Comparison of ENCODE assay signal across 24 cellular contexts in the genomic region with DNA sequence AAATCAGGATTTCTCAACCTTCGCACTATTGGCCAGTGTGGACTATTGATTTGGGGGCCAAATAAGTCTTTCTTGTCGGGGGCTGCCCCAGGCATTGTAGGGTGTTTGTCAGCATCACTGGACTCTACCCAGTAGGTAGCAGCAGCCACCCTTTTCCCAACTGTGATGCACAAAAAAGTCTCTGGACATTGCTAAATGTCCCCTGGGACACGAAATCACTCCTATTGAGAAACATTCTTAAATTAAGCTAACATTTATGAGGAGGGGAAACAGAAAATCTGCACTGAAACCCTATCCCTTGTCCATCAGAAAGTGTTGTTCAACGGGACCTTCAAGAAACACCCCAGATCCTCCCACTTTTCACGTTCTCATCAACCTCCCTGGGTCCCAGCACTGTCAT. TPM values are rescaled to one million over a fixed set of nuclear protein-coding genes. Genes with fewer than 3 reads are reported as not detected.
DNase-seq lines count a peak whose midpoint lies in the region; ATAC-seq and FAIRE-seq lines count a peak whose summit lies in the region.
"Had no signal": no experiment of that assay in that cellular context is flagged by ENCODE, and none has a peak within 500 bp of the region (broad histone marks: within the 10 kb centered on the region; RNA-seq: fewer than 3 reads in every experiment).

No MANE protein-coding gene starts in this region.

- DNase-seq in HTR-8/SVneo (ENCODE audit: insufficient read length, low spot score) (no peak), T-helper 17 cell (no peak), fibroblast of gingiva (ENCODE audit: low read depth) (peak; percentile 44), posterior vena cava (ENCODE audit: low spot score) (peak; percentile 5), DMS53 treated with DMSO at 0.1 percent for 48 hours (lab: John Stamatoyannopoulos, UW; ENCODE audit: unreplicated experiment) (no peak), Ammon's horn (ENCODE audit: low spot score) (no peak)
- DNase-seq in activated CD4-positive, alpha-beta memory T cell treated with anti-CD3 and anti-CD28 coated beads, Interleukin-2, amount 10 ng/mL, durations not matched to agents 7 days and 5 days: no peak
- DNase-seq in stimulated activated CD4-positive, alpha-beta T cell treated with anti-CD3 and anti-CD28 coated beads, Interleukin-4, amount 100 ng/mL, for 4 hours: no peak
- DNase-seq: activated CD4-positive, alpha-beta T cell treated with anti-CD3 and anti-CD28 coated beads, Interleukin-2, amount 50 U/mL, for 48 hours; amygdala; left colon; MV-4-11; NCI-H2029 treated with DMSO at 0.1 percent for 48 hours; NCI-H446 treated with DMSO at 0.1 percent for 48 hours; occipital lobe; stimulated activated CD4-positive, alpha-beta T cell treated with anti-CD3 and anti-CD28 coated beads, Interleukin-4, amount 100 ng/mL, for 1 hour; SW 1271 had no signal

- no peak for ATAC-seq in T-helper 17 cell
- ATAC-seq: left colon had no signal

- peaks cover 29% of the 10 kb centered on the region for H3K4me1 Mint-ChIP-seq in T-helper 17 cell
- H3K4me1 Mint-ChIP-seq in activated CD4-positive, alpha-beta memory T cell treated with anti-CD3 and anti-CD28 coated beads, Interleukin-2, amount 10 ng/mL, durations not matched to agents 7 days and 5 days: peaks cover 72% of the 10 kb centered on the region

- POLR2A ChIA-PET in activated CD4-positive, alpha-beta memory T cell treated with anti-CD3 and anti-CD28 coated beads, Interleukin-2, amount 10 ng/mL, durations not matched to agents 7 days and 5 days (lab: Charles Lee): no interaction called here

- H3K27me3 Mint-ChIP-seq in T-helper 17 cell: no peaks in the 10 kb centered on the region
- H3K27me3 Mint-ChIP-seq in activated CD4-positive, alpha-beta memory T cell treated with anti-CD3 and anti-CD28 coated beads, Interleukin-2, amount 10 ng/mL, durations not matched to agents 7 days and 5 days: no peaks in the 10 kb centered on the region

- peak overlapping the region; percentile 87 for H3K27ac Mint-ChIP-seq in T-helper 17 cell
- no peak overlapping the region for H3K27ac Mint-ChIP-seq in activated CD4-positive, alpha-beta memory T cell treated with anti-CD3 and anti-CD28 coated beads, Interleukin-2, amount 10 ng/mL, durations not matched to agents 7 days and 5 days
- H3K27ac Mint-ChIP-seq: activated T-helper 2 cell treated with anti-CD3 and anti-CD28 coated beads, Interferon-gamma antibody, Interleukin-2, Interleukin-4, amounts not matched to agents 10 μg/mL and 5 μg/mL and 100 μg/mL, durations not matched to agents 14 hours and 24 hours and 36 hours had no signal

- intact Hi-C loops in posterior vena cava (cut with DNase I): no loop called here

- H3K36me3 Mint-ChIP-seq in T-helper 17 cell (ENCODE audit: low read depth): peaks cover 6% of the 10 kb centered on the region
- peaks cover 89% of the 10 kb centered on the region for H3K36me3 Mint-ChIP-seq in activated CD4-positive, alpha-beta memory T cell treated with anti-CD3 and anti-CD28 coated beads, Interleukin-2, amount 10 ng/mL, durations not matched to agents 7 days and 5 days (ENCODE audit: low read depth)

- H3K9me3 ChIP-seq in T-helper 17 cell (ENCODE audit: control insufficient read depth, low read length, poor library complexity, severe bottlenecking): no peaks in the 10 kb centered on the region
- H3K9me3 ChIP-seq: BLaER1, HAP-1, thoracic aorta had no signal

- no peak overlapping the region for H3K4me3 Mint-ChIP-seq in T-helper 17 cell
- no peak overlapping the region for H3K4me3 Mint-ChIP-seq in activated CD4-positive, alpha-beta memory T cell treated with anti-CD3 and anti-CD28 coated beads, Interleukin-2, amount 10 ng/mL, durations not matched to agents 7 days and 5 days

- no peaks in the 10 kb centered on the region for H3K9me3 Mint-ChIP-seq in activated CD4-positive, alpha-beta memory T cell treated with anti-CD3 and anti-CD28 coated beads, Interleukin-2, amount 10 ng/mL, durations not matched to agents 7 days and 5 days
- H3K9me3 Mint-ChIP-seq: activated T-helper 2 cell treated with anti-CD3 and anti-CD28 coated beads, Interferon-gamma antibody, Interleukin-2, Interleukin-4, amounts not matched to agents 10 μg/mL and 5 μg/mL and 100 μg/mL, durations not matched to agents 14 hours and 24 hours and 36 hours had no signal

- peak; percentile 33 for FAIRE-seq in HTR-8/SVneo (lab: Jason Lieb, UNC)
- FAIRE-seq: endometrium, frontal cortex, G401.6 had no signal

- CTCF ChIA-PET in activated CD4-positive, alpha-beta memory T cell treated with anti-CD3 and anti-CD28 coated beads, Interleukin-2, amount 10 ng/mL, durations not matched to agents 7 days and 5 days (lab: Charles Lee): no interaction called here

RNA-seq across cellular contexts. Expression of a gene that starts 54.2 kb away (rescaled TPM):
- total RNA-seq in T-helper 17 cell: 10 to 100 TPM; 51.0 to 58.7 TPM
- 10 to 100 TPM in 1 of 2 donors, 1 to 10 TPM in 1; 4.4 to 11.8 TPM for total RNA-seq in posterior vena cava
- 10 to 100 TPM; 53.3 to 56.9 TPM for total RNA-seq in activated CD4-positive, alpha-beta memory T cell treated with anti-CD3 and anti-CD28 coated beads, Interleukin-2, amount 10 ng/mL, durations not matched to agents 7 days and 5 days

Comparison
In these comparisons a context has a peak if more than half of its experiments do, and no peak if none do; other contexts are left out.
1. DNase-seq: peak in fibroblast of gingiva (single experiment) and posterior vena cava (single experiment); none in HTR-8/SVneo (single experiment), T-helper 17 cell (0 of 3), activated CD4-positive, alpha-beta memory T cell treated with anti-CD3 and anti-CD28 coated beads, Interleukin-2, amount 10 ng/mL, durations not matched to agents 7 days and 5 days (single experiment), DMS53 treated with DMSO at 0.1 percent for 48 hours (single experiment), stimulated activated CD4-positive, alpha-beta T cell treated with anti-CD3 and anti-CD28 coated beads, Interleukin-4, amount 100 ng/mL, for 4 hours (0 of 2) and Ammon's horn (single experiment).
2. RNA of a gene that starts 54.2 kb away (total RNA-seq): 51.0 to 58.7 TPM in T-helper 17 cell and 53.3 to 56.9 TPM in activated CD4-positive, alpha-beta memory T cell treated with anti-CD3 and anti-CD28 coated beads, Interleukin-2, amount 10 ng/mL, durations not matched to agents 7 days and 5 days; 4.4 to 11.8 TPM in posterior vena cava; every median in the first group is over 4 times any median in the second.